Comparison of ENCODE assay signal across 8 cellular contexts in the genomic region with DNA sequence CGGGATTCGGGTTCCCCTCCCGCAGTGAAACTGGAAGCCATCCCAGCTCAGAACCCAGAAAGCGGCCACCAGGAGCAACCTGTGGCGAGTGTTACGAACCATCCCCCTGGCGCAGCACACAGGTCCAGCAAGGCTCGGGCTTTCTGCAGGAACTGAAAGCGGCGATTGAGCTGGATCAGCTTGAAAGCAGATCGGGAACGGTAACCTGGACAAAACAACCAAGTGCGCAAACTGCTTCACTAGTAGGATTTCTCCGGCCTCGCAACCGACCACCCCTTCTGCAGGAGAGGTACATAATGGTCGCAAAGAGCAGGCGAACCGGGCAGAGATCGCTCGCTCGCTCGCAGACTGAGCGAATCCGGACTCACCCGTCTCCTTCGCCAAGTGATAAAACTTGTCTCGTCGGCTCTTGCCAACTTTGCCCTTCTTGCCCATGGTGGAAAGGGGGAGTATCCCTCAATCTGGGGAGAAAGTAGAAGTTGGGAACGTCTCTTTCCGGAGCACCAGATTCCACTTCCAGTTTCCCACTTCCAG. TPM values are rescaled to one million over a fixed set of nuclear protein-coding genes. Genes with fewer than 3 reads are reported as not detected.
A peak's percentile ranks its signal among the peaks of the same experiment; 100 is the strongest.
DNase-seq lines count a peak whose midpoint lies in the region; ATAC-seq and TF ChIP-seq lines count a peak whose summit lies in the region.

No MANE protein-coding gene starts in this region.

- intact Hi-C loops in left ventricle myocardium inferior (cut with micrococcal nuclease) (no loop called here), sigmoid colon (cut with DNase I) (loop anchor here (1.0 to 5.0 kb wide), 4 partner anchors 16 to 681 kb away; a partner anchor contains a TSS)

- H3K4me3 ChIP-seq in DOHH2 (ENCODE audit: low read length) (peak overlapping the region; percentile 85), left ventricle myocardium inferior (peak overlapping the region; percentile 98), sigmoid colon (peak overlapping the region; percentile 51 to 86 (median 68))

- peaks cover 13% of the 10 kb centered on the region; the same call in 1 of the 2 replicates for H3F3A ChIP-seq in DOHH2 (ENCODE audit: control insufficient read depth, insufficient read depth)

- peaks cover 49% of the 10 kb centered on the region for H3K4me1 Mint-ChIP-seq in activated T-helper 17 cell treated with anti-CD3 and anti-CD28 coated beads, Interleukin-2, amount 50 U/mL, for 72 hours

- no peak for TF ChIP-seq EP300 in sigmoid colon (IDR thresholded peaks at IDR 0.05)

- peak overlapping the region; percentile 97 for H3K4me2 ChIP-seq in DOHH2 (ENCODE audit: low read length)

- H3K36me3 ChIP-seq in DOHH2 (ENCODE audit: control insufficient read depth, low read length) (peaks cover 85% of the 10 kb centered on the region), left ventricle myocardium inferior (peaks cover 70% of the 10 kb centered on the region), sigmoid colon (peaks cover 49 to 72% (median 61%) of the 10 kb centered on the region in 4 donors)

- H3K4me1 ChIP-seq in DOHH2 (ENCODE audit: control insufficient read depth, low read length): peaks cover 38% of the 10 kb centered on the region
- H3K4me1 ChIP-seq in left ventricle myocardium inferior: peaks cover 54% of the 10 kb centered on the region
- H3K4me1 ChIP-seq in sigmoid colon: peaks cover 0 to 33% (median 28%) of the 10 kb centered on the region in 4 donors

- no peak for TF ChIP-seq CTCF in DOHH2 (IDR thresholded peaks at IDR 0.05; ENCODE audit: low read depth, low read length, poor library complexity, severe bottlenecking)
- no peak for TF ChIP-seq CTCF in left ventricle myocardium inferior (IDR thresholded peaks at IDR 0.05; ENCODE audit: borderline replicate concordance)
- peak in 2 of 4 experiments; percentile 4 to 18 for TF ChIP-seq CTCF in sigmoid colon (IDR thresholded peaks at IDR 0.05)

- peaks cover 9% of the 10 kb centered on the region; the same call in 1 of the 2 replicates for H4K20me1 ChIP-seq in DOHH2 (ENCODE audit: control insufficient read depth, insufficient read depth, low read depth, low read length)

- peaks cover 100% of the 10 kb centered on the region for H3K36me3 Mint-ChIP-seq in activated T-helper 17 cell treated with anti-CD3 and anti-CD28 coated beads, Interleukin-2, amount 50 U/mL, for 72 hours (ENCODE audit: low read depth)

- no peaks in the 10 kb centered on the region for H3K9me3 ChIP-seq in DOHH2 (ENCODE audit: control insufficient read depth, insufficient read depth, low read length)
- H3K9me3 ChIP-seq in left ventricle myocardium inferior (replicated peaks): no peaks in the 10 kb centered on the region
- H3K9me3 ChIP-seq in sigmoid colon: no peaks in the 10 kb centered on the region

- H3K27me3 ChIP-seq in DOHH2 (ENCODE audit: control insufficient read depth, low read length): no peaks in the 10 kb centered on the region
- H3K27me3 ChIP-seq in left ventricle myocardium inferior (ENCODE audit: low read depth): no peaks in the 10 kb centered on the region
- H3K27me3 ChIP-seq in sigmoid colon: no peaks in the 10 kb centered on the region

- peak overlapping the region; percentile 98 for H3K27ac Mint-ChIP-seq in activated T-helper 17 cell treated with anti-CD3 and anti-CD28 coated beads, Interleukin-2, amount 50 U/mL, for 72 hours

- no peak for TF ChIP-seq POLR2A in sigmoid colon (IDR thresholded peaks at IDR 0.05)

- ATAC-seq in HG03135 (IDR thresholded peaks at IDR 0.05; ENCODE audit: unreplicated experiment): peak; percentile 3
- ATAC-seq in activated T-helper 17 cell treated with anti-CD3 and anti-CD28 coated beads, Interleukin-2, amount 50 U/mL, for 72 hours (replicated peaks): no peak
- no peak for ATAC-seq in GM19328 (IDR thresholded peaks at IDR 0.05; ENCODE audit: unreplicated experiment)

- H3K27me3 Mint-ChIP-seq in activated T-helper 17 cell treated with anti-CD3 and anti-CD28 coated beads, Interleukin-2, amount 50 U/mL, for 72 hours: no peaks in the 10 kb centered on the region

- peak overlapping the region; percentile 91 for H3K4me3 Mint-ChIP-seq in activated T-helper 17 cell treated with anti-CD3 and anti-CD28 coated beads, Interleukin-2, amount 50 U/mL, for 72 hours

- H3K27ac ChIP-seq in DOHH2 (ENCODE audit: low read depth, low read length) (peak overlapping the region; percentile 72), left ventricle myocardium inferior (replicated peaks) (peak overlapping the region; percentile 98), sigmoid colon (peak overlapping the region; percentile 82 to 92 (median 89))

- H3K9me3 Mint-ChIP-seq in activated T-helper 17 cell treated with anti-CD3 and anti-CD28 coated beads, Interleukin-2, amount 50 U/mL, for 72 hours: no peaks in the 10 kb centered on the region

- DNase-seq in left ventricle myocardium inferior: peak; percentile 27
- no peak for DNase-seq in sigmoid colon
- no peak for DNase-seq in NCI-H2081 treated with DMSO at 0.1 percent for 48 hours (lab: John Stamatoyannopoulos, UW)
- no peak for DNase-seq in DMS79 (lab: John Stamatoyannopoulos, UW)

- peaks cover 67% of the 10 kb centered on the region for H3K79me2 ChIP-seq in DOHH2 (ENCODE audit: control insufficient read depth, low read length)

- H3K9me2 ChIP-seq in DOHH2 (replicated peaks; ENCODE audit: control insufficient read depth, low read length): no peaks in the 10 kb centered on the region

- whole genome bisulfite sequencing in sigmoid colon, 2 donors: 1% methylated on average over 31 of the region's 31 CpGs

RNA-seq across cellular contexts. Expression of a gene that starts 0.7 kb away (rescaled TPM):
- total RNA-seq in activated T-helper 17 cell treated with anti-CD3 and anti-CD28 coated beads, Interleukin-2, amount 50 U/mL, for 72 hours: 100 to 1,000 TPM; 102 to 172 TPM
- total RNA-seq in left ventricle myocardium inferior: 115 TPM
- total RNA-seq in sigmoid colon: 100 to 1,000 TPM in 3 of 4 donors, 10 to 100 TPM in 1; 94.2 to 161 (median 113) TPM
- polyA plus RNA-seq in sigmoid colon: 100 to 1,000 TPM in 2 of 3 donors, 10 to 100 TPM in 1; 95.7 to 157 (median 130) TPM

RNA-seq across cellular contexts. Expression of a gene that starts 0.9 kb away (rescaled TPM):
- total RNA-seq in activated T-helper 17 cell treated with anti-CD3 and anti-CD28 coated beads, Interleukin-2, amount 50 U/mL, for 72 hours: 10 to 100 TPM; 36.3 to 74.1 TPM
- 36.7 TPM for total RNA-seq in left ventricle myocardium inferior
- total RNA-seq in sigmoid colon: 10 to 100 TPM; 31.0 to 65.8 (median 47.6) TPM
- 10 to 100 TPM in 2 of 3 donors, 1 to 10 TPM in 1; 7.9 to 30.7 (median 10.2) TPM for polyA plus RNA-seq in sigmoid colon

RNA-seq across cellular contexts. Expression of a gene that starts 15.9 kb away (rescaled TPM):
- 100 to 1,000 TPM in 1 of 2 donors, 10 to 100 TPM in 1; 82.7 to 112 TPM for total RNA-seq in activated T-helper 17 cell treated with anti-CD3 and anti-CD28 coated beads, Interleukin-2, amount 50 U/mL, for 72 hours
- total RNA-seq in left ventricle myocardium inferior (21.0 TPM), sigmoid colon (100 to 1,000 TPM in 2 of 4 donors, 10 to 100 TPM in 2; 79.7 to 122 (median 105) TPM)
- 10 to 100 TPM; 44.4 to 95.9 (median 50.6) TPM for polyA plus RNA-seq in sigmoid colon

RNA-seq across cellular contexts. Expression of a gene that starts 46.9 kb away (rescaled TPM):
- total RNA-seq in activated T-helper 17 cell treated with anti-CD3 and anti-CD28 coated beads, Interleukin-2, amount 50 U/mL, for 72 hours: 1 to 10 TPM; 2.3 to 3.5 TPM
- total RNA-seq in left ventricle myocardium inferior: not detected
- not detected for total RNA-seq in sigmoid colon
- not detected for polyA plus RNA-seq in sigmoid colon

RNA-seq across cellular contexts. Expression of a gene that starts 52.6 kb away (rescaled TPM):
- 100 to 1,000 TPM; 119 to 121 TPM for total RNA-seq in activated T-helper 17 cell treated with anti-CD3 and anti-CD28 coated beads, Interleukin-2, amount 50 U/mL, for 72 hours
- total RNA-seq in left ventricle myocardium inferior: 51.7 TPM
- 100 to 1,000 TPM in 2 of 4 donors, 10 to 100 TPM in 2; 82.0 to 136 (median 101) TPM for total RNA-seq in sigmoid colon
- 10 to 100 TPM; 30.7 to 62.3 (median 40.8) TPM for polyA plus RNA-seq in sigmoid colon
